ENCODE assay signal across 2 cellular contexts in the genomic region with DNA sequence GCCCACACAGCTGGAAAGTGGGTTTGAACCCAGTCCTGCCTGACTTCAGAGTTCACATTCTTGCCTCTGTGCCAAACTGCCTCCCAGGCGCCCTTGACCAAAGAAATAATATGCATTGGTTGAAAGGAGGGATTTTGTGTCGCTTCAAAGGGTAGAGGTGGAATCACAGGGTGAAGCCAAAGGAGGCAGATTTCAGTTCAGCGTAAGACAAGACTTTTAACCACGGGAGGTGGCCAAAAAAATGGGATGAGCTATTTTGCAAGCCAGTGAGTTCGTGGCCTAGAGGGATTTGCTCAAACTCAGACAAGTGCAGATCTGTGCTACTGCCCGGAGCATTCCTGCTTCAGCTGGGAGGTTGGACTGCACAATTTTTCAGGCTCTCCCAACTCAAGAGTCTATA.
A peak's percentile ranks its signal among the peaks of the same experiment; 100 is the strongest.
TF ChIP-seq lines count a peak whose summit lies in the region.

No MANE protein-coding gene starts in this region.

TF ChIP-seq in HepG2, 621 proteins besides CTCF, POLR2A, EP300 and RAD21:
- TF ChIP-seq SALL1 (CRISPR knock-in tag; IDR thresholded peaks at IDR 0.05) (0 out of 2 replicates have a peak, but pooled peaks have one; percentile 35), ZNF160 (CRISPR knock-in tag; IDR thresholded peaks at IDR 0.05) (no peak)

TF ChIP-seq in K562, 482 proteins besides CTCF, POLR2A, EP300 and RAD21:
- TF ChIP-seq MCM2 (IDR thresholded peaks at IDR 0.05; ENCODE audit: low read depth) (no peak), ZNF395 (CRISPR knock-in tag; IDR thresholded peaks at IDR 0.05) (no peak), GATA2 (CRISPR knock-in tag; IDR thresholded peaks at IDR 0.05) (no peak), NR2F6 (CRISPR knock-in tag; IDR thresholded peaks at IDR 0.05) (no peak), NELFE (IDR thresholded peaks at IDR 0.05; ENCODE audit: insufficient read depth, insufficient read length) (no peak), RBBP5 (IDR thresholded peaks at IDR 0.05; ENCODE audit: borderline replicate concordance, insufficient read depth, low read length, poor library complexity, severe bottlenecking) (no peak), ZNF444 (CRISPR knock-in tag; IDR thresholded peaks at IDR 0.05) (no peak), SMAD4 (CRISPR knock-in tag; conservative IDR thresholded peaks at IDR 0.05) (no peak)
- TF ChIP-seq, protein P1, sequence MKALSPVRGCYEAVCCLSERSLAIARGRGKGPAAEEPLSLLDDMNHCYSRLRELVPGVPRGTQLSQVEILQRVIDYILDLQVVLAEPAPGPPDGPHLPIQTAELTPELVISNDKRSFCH (CRISPR knock-in tag; IDR thresholded peaks at IDR 0.05), result no peak
- TF ChIP-seq, protein P1 (tag; IDR thresholded peaks at IDR 0.05), result no peak
- TF ChIP-seq, protein P2, sequence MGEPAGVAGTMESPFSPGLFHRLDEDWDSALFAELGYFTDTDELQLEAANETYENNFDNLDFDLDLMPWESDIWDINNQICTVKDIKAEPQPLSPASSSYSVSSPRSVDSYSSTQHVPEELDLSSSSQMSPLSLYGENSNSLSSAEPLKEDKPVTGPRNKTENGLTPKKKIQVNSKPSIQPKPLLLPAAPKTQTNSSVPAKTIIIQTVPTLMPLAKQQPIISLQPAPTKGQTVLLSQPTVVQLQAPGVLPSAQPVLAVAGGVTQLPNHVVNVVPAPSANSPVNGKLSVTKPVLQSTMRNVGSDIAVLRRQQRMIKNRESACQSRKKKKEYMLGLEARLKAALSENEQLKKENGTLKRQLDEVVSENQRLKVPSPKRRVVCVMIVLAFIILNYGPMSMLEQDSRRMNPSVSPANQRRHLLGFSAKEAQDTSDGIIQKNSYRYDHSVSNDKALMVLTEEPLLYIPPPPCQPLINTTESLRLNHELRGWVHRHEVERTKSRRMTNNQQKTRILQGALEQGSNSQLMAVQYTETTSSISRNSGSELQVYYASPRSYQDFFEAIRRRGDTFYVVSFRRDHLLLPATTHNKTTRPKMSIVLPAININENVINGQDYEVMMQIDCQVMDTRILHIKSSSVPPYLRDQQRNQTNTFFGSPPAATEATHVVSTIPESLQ (CRISPR knock-in tag; IDR thresholded peaks at IDR 0.05), result no peak
